Comparison of ENCODE assay signal across 8 cellular contexts in genomic region chr3:30751610-30752299, GRCh38.
DNase-seq lines count a peak whose midpoint lies in the region; ATAC-seq lines count a peak whose summit lies in the region.

No MANE protein-coding gene starts in this region.

- ATAC-seq in CD4-positive, CD25-positive, alpha-beta regulatory T cell (ENCODE audit: low read depth in 2 of 2) = no peak
- ATAC-seq in GM21360 (IDR thresholded peaks at IDR 0.05; ENCODE audit: unreplicated experiment) (peak; percentile 73), HG02884 (IDR thresholded peaks at IDR 0.05; ENCODE audit: unreplicated experiment) (no peak)

- peaks cover 14% of the 10 kb centered on the region for H3K27me3 Mint-ChIP-seq in CD4-positive, CD25-positive, alpha-beta regulatory T cell

- no peaks in the 10 kb centered on the region for H3K4me1 ChIP-seq in CD4-positive, CD25-positive, alpha-beta regulatory T cell (ENCODE audit: control insufficient read depth, insufficient read depth, low read length, poor library complexity, severe bottlenecking)

- H3K9me3 Mint-ChIP-seq in CD4-positive, CD25-positive, alpha-beta regulatory T cell = no peaks in the 10 kb centered on the region

- H3K4me3 Mint-ChIP-seq in CD4-positive, CD25-positive, alpha-beta regulatory T cell = no peak overlapping the region

- H3K27ac Mint-ChIP-seq in CD4-positive, CD25-positive, alpha-beta regulatory T cell = no peak overlapping the region

- H3K9me3 ChIP-seq in CD4-positive, CD25-positive, alpha-beta regulatory T cell (ENCODE audit: control insufficient read depth in 2 of 2, low read length in 2 of 2) = no peaks in the 10 kb centered on the region

- H3K27ac ChIP-seq in CD4-positive, CD25-positive, alpha-beta regulatory T cell (ENCODE audit: insufficient read depth, low read length, poor library complexity, severe bottlenecking) = no peak overlapping the region

- H3K4me1 Mint-ChIP-seq in CD4-positive, CD25-positive, alpha-beta regulatory T cell = no peaks in the 10 kb centered on the region

- peaks cover 7% of the 10 kb centered on the region for H3K27me3 ChIP-seq in CD4-positive, CD25-positive, alpha-beta regulatory T cell (ENCODE audit: control insufficient read depth, insufficient read depth, low read length)

- H3K36me3 ChIP-seq in CD4-positive, CD25-positive, alpha-beta regulatory T cell (ENCODE audit: control insufficient read depth, insufficient read depth, low read length) = no peaks in the 10 kb centered on the region

- H3K4me3 ChIP-seq in CD4-positive, CD25-positive, alpha-beta regulatory T cell (ENCODE audit: low read depth, low read length) = no peak overlapping the region

- DNase-seq in CD4-positive, CD25-positive, alpha-beta regulatory T cell = peak in 2 of 3 donors; percentile 40 to 44
- DNase-seq in NCI-H1694 treated with DMSO at 0.1 percent for 48 hours (lab: John Stamatoyannopoulos, UW) (peak; percentile 7), glomerular visceral epithelial cell (ENCODE audit: extremely low spot score) (peak; percentile 46), DMS79 treated with DMSO at 0.1 percent for 48 hours (lab: John Stamatoyannopoulos, UW) (no peak)
- peak; percentile 66 for DNase-seq in activated T-cell treated with anti-CD3 and anti-CD28 coated beads, Interleukin-2, amount 50 U/mL, for 1 hour
- peak; percentile 6 to 48 (median 31) for DNase-seq in stimulated activated CD4-positive, alpha-beta T cell treated with anti-CD3 and anti-CD28 coated beads, Interleukin-1b, Interleukin-23, amount 100 ng/mL, for 24 hours (ENCODE audit: low read depth in 4 of 4, low spot score in 1 of 4)

- H3K36me3 Mint-ChIP-seq in CD4-positive, CD25-positive, alpha-beta regulatory T cell = no peaks in the 10 kb centered on the region
